Comparison of ENCODE assay signal across 8 cellular contexts in the genomic region with DNA sequence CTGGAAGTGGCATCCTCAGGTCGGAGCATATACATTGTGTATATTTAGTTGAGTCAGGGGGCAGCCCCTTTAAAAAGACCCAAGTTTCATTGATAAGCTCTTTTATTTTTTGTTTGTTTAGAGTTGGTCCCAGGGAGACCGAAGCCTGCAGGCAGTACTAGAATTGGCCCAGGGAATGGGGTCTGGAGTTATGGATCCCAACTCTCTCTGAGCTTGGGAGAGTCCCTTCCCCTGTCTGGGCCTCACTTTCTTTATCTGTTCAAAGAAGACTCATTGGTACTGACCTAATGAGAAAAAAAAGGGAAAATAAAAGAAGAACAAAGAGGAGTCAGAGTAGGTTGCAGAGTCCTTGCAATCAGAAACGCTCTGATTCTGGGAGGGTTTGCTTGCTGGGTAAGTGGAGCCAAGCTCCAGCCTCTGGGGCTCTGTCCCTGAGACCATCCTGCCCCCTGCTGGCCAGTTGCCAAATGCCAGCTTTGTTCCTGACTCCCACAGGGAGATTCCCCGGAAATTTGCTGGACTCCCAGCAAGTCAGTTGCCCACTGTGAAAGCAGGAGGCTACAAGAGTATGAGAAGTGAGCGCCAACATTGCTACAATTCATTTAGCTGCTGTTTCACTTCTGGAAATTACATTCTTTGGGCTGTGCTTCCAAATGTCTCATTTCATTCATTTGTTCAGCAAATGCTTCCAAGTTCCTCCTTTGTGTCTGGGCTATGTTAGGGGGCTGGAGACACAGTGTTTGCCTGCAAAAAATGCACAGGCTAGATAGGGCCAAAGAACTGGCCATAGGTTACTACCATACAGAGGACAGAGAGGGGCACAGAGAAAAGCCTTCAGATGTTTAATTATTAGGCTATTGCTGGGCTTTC.
DNase-seq lines count a peak whose midpoint lies in the region; ATAC-seq and TF ChIP-seq lines count a peak whose summit lies in the region.

No MANE protein-coding gene starts in this region.

- H3K36me3 Mint-ChIP-seq in activated CD4-positive, alpha-beta memory T cell treated with anti-CD3 and anti-CD28 coated beads, Interleukin-2, amount 10 ng/mL, durations not matched to agents 7 days and 5 days (ENCODE audit: low read depth): no peaks in the 10 kb centered on the region
- H3K36me3 Mint-ChIP-seq in endothelial cell (ENCODE audit: low read depth, unreplicated experiment): no peaks in the 10 kb centered on the region
- H3K36me3 Mint-ChIP-seq in naive thymus-derived CD8-positive, alpha-beta T cell: no peaks in the 10 kb centered on the region

- no peak overlapping the region for H3K4me3 Mint-ChIP-seq in activated CD4-positive, alpha-beta memory T cell treated with anti-CD3 and anti-CD28 coated beads, Interleukin-2, amount 10 ng/mL, durations not matched to agents 7 days and 5 days
- H3K4me3 Mint-ChIP-seq in endothelial cell (ENCODE audit: unreplicated experiment): no peak overlapping the region
- no peak overlapping the region for H3K4me3 Mint-ChIP-seq in naive thymus-derived CD8-positive, alpha-beta T cell

- H3K27ac Mint-ChIP-seq in activated CD4-positive, alpha-beta memory T cell treated with anti-CD3 and anti-CD28 coated beads, Interleukin-2, amount 10 ng/mL, durations not matched to agents 7 days and 5 days: no peak overlapping the region
- H3K27ac Mint-ChIP-seq in endothelial cell (ENCODE audit: unreplicated experiment): no peak overlapping the region
- H3K27ac Mint-ChIP-seq in naive thymus-derived CD8-positive, alpha-beta T cell: no peak overlapping the region

- H3K9me3 Mint-ChIP-seq in activated CD4-positive, alpha-beta memory T cell treated with anti-CD3 and anti-CD28 coated beads, Interleukin-2, amount 10 ng/mL, durations not matched to agents 7 days and 5 days: no peaks in the 10 kb centered on the region
- no peaks in the 10 kb centered on the region for H3K9me3 Mint-ChIP-seq in endothelial cell (ENCODE audit: unreplicated experiment)
- no peaks in the 10 kb centered on the region for H3K9me3 Mint-ChIP-seq in naive thymus-derived CD8-positive, alpha-beta T cell

- peaks cover 4% of the 10 kb centered on the region for H3K4me1 Mint-ChIP-seq in activated CD4-positive, alpha-beta memory T cell treated with anti-CD3 and anti-CD28 coated beads, Interleukin-2, amount 10 ng/mL, durations not matched to agents 7 days and 5 days
- no peaks in the 10 kb centered on the region for H3K4me1 Mint-ChIP-seq in endothelial cell (ENCODE audit: unreplicated experiment)
- peaks cover 0 to 7% (median 0%) of the 10 kb centered on the region in 4 donors for H3K4me1 Mint-ChIP-seq in naive thymus-derived CD8-positive, alpha-beta T cell

- no peaks in the 10 kb centered on the region for H3K27me3 Mint-ChIP-seq in activated CD4-positive, alpha-beta memory T cell treated with anti-CD3 and anti-CD28 coated beads, Interleukin-2, amount 10 ng/mL, durations not matched to agents 7 days and 5 days
- peaks cover 1% of the 10 kb centered on the region for H3K27me3 Mint-ChIP-seq in endothelial cell (ENCODE audit: unreplicated experiment)
- peaks cover 0 to 3% (median 0%) of the 10 kb centered on the region in 5 donors for H3K27me3 Mint-ChIP-seq in naive thymus-derived CD8-positive, alpha-beta T cell

- peak; percentile 97 for TF ChIP-seq CTCF in endothelial cell (IDR thresholded peaks at IDR 0.05; ENCODE audit: unreplicated experiment)

- POLR2A ChIA-PET in activated CD4-positive, alpha-beta memory T cell treated with anti-CD3 and anti-CD28 coated beads, Interleukin-2, amount 10 ng/mL, durations not matched to agents 7 days and 5 days (lab: Charles Lee): interaction anchor here (1.2 kb wide), 1 partner anchor 96 kb away, joined by 3 read pairs; no protein-coding TSS in a partner anchor
- POLR2A ChIA-PET in naive thymus-derived CD8-positive, alpha-beta T cell (lab: Charles Lee): interaction anchor here (1.0 kb wide), 1 partner anchor 538 kb away, joined by 3 read pairs; the partner anchor contains the start of gene CLTA

- CTCF ChIA-PET in activated CD4-positive, alpha-beta memory T cell treated with anti-CD3 and anti-CD28 coated beads, Interleukin-2, amount 10 ng/mL, durations not matched to agents 7 days and 5 days (lab: Charles Lee): interaction anchor here (0.6 to 2.3 kb wide), 27 partner anchors 10 to 414 kb away, joined by 3 to 15 read pairs (median 4); no protein-coding TSS in a partner anchor

- ATAC-seq in HG02884 (IDR thresholded peaks at IDR 0.05; ENCODE audit: unreplicated experiment) (peak; percentile 54), HG02763 (IDR thresholded peaks at IDR 0.05; ENCODE audit: unreplicated experiment) (no peak)
- peak; percentile 33 to 52 for ATAC-seq in naive thymus-derived CD8-positive, alpha-beta T cell

- peak; percentile 65 for DNase-seq in DMS79 treated with DMSO at 0.1 percent for 48 hours (lab: John Stamatoyannopoulos, UW)
- DNase-seq in NCI-H69 (lab: John Stamatoyannopoulos, UW): peak; percentile 86
- peak; percentile 66 for DNase-seq in activated CD4-positive, alpha-beta memory T cell treated with anti-CD3 and anti-CD28 coated beads, Interleukin-2, amount 10 ng/mL, durations not matched to agents 7 days and 5 days
- peak; percentile 95 for DNase-seq in endothelial cell (ENCODE audit: low spot score)
- DNase-seq in naive thymus-derived CD8-positive, alpha-beta T cell: peak; percentile 24 to 73 (median 50)
- peak; percentile 42 for DNase-seq in stimulated activated naive CD4-positive, alpha-beta T cell treated with Interleukin-2 at 50 U/mL for 16 hours (lab: John Stamatoyannopoulos, UW)

Comparison
In these comparisons a context has a peak if more than half of its experiments do, and no peak if none do; other contexts are left out.
1. DNase-seq: peak in every context shown above with its lines; median percentile 95 in endothelial cell; 86 in NCI-H69; 66 in activated CD4-positive, alpha-beta memory T cell treated with anti-CD3 and anti-CD28 coated beads, Interleukin-2, amount 10 ng/mL, durations not matched to agents 7 days and 5 days; 65 in DMS79 treated with DMSO at 0.1 percent for 48 hours; 50 in naive thymus-derived CD8-positive, alpha-beta T cell; 42 in stimulated activated naive CD4-positive, alpha-beta T cell treated with Interleukin-2 at 50 U/mL for 16 hours.